In genomic region chr2:4635289-4635688, GRCh38 we compare ENCODE assay signal across 18 cellular contexts.
DNase-seq lines count a peak whose midpoint lies in the region; ATAC-seq lines count a peak whose summit lies in the region.
"Had no signal": no experiment of that assay in that cellular context is flagged by ENCODE, and none has a peak within 500 bp of the region (broad histone marks: within the 10 kb centered on the region; RNA-seq: fewer than 3 reads in every experiment).

No MANE protein-coding gene starts in this region.

- no peaks in the 10 kb centered on the region for H3K27me3 Mint-ChIP-seq in T-cell
- H3K27me3 Mint-ChIP-seq: CD4-positive, alpha-beta T cell had no signal

- ATAC-seq in T-cell (replicated peaks in 1 of 4) = no peak
- no peak for ATAC-seq in HG02840 (IDR thresholded peaks at IDR 0.05; ENCODE audit: low FRiP score, unreplicated experiment)
- ATAC-seq: HepG2, PC-3 had no signal

- peaks cover 0 to 13% (median 0%) of the 10 kb centered on the region in 3 donors for H3K9me3 Mint-ChIP-seq in T-cell
- H3K9me3 Mint-ChIP-seq: CD4-positive, alpha-beta T cell had no signal

- H3K36me3 Mint-ChIP-seq in T-cell = no peaks in the 10 kb centered on the region

- H3K27ac Mint-ChIP-seq in T-cell = no peak overlapping the region
- H3K27ac Mint-ChIP-seq: CD4-positive, alpha-beta T cell had no signal

- POLR2A ChIA-PET in T-cell (lab: Charles Lee) = no interaction called here

- peak; percentile 8 for DNase-seq in NCI-H1092 treated with DMSO at 0.1 percent for 48 hours (lab: John Stamatoyannopoulos, UW)
- DNase-seq in NCI-H1092 (lab: John Stamatoyannopoulos, UW) = no peak
- DNase-seq in NCI-H1417 treated with DMSO at 0.1 percent for 48 hours (lab: John Stamatoyannopoulos, UW) = peak; percentile 70
- DNase-seq in NCI-H526 treated with DMSO at 0.1 percent for 48 hours (lab: John Stamatoyannopoulos, UW) = peak; percentile 52
- DNase-seq in kidney glomerular epithelial cell (lab: John Stamatoyannopoulos, UW) = peak; percentile 12
- no peak for DNase-seq in NCI-H187 (lab: John Stamatoyannopoulos, UW)
- DNase-seq in T-cell = no peak
- DNase-seq: BE2C; Calu3; CD4-positive, alpha-beta T cell; GDM1; GOT3; NCI-H1048; NCI-H2107; PC-3; SW 1271 had no signal

- no peaks in the 10 kb centered on the region for H3K4me1 Mint-ChIP-seq in T-cell

- CTCF ChIA-PET in T-cell (lab: Charles Lee) = no interaction called here

- no peak overlapping the region for H3K4me3 Mint-ChIP-seq in T-cell
- H3K4me3 Mint-ChIP-seq: CD4-positive, alpha-beta T cell had no signal

Comparison
In these comparisons a context has a peak if more than half of its experiments do, and no peak if none do; other contexts are left out.
1. DNase-seq: peak in NCI-H1092 treated with DMSO at 0.1 percent for 48 hours (single experiment), NCI-H1417 treated with DMSO at 0.1 percent for 48 hours (single experiment), NCI-H526 treated with DMSO at 0.1 percent for 48 hours (single experiment) and kidney glomerular epithelial cell (single experiment); none in NCI-H1092 (single experiment), NCI-H187 (0 of 2) and T-cell (0 of 34).